Comparison of ENCODE assay signal across 17 cellular contexts in the genomic region with DNA sequence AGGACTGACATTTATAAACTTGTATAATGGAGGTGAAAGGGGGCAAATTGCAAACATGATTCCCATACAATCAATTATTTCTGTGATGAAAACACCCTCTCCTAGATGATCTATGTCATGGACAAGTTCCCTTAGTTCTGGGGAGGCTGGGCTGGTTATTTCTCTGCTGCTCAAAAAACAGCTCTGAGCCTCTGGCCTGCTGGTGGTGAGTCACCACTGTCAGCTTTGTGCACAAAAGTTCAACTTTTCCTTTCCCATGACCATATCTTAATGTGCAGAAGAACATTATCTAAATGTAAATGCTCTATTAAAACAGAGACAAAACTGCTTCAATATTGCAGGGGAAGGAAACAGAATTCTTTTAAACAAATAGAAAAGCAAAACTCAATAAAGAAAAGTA.
A peak's percentile ranks its signal among the peaks of the same experiment; 100 is the strongest.
DNase-seq lines count a peak whose midpoint lies in the region; ATAC-seq and TF ChIP-seq lines count a peak whose summit lies in the region.
"Had no signal": no experiment of that assay in that cellular context is flagged by ENCODE, and none has a peak within 500 bp of the region (broad histone marks: within the 10 kb centered on the region; RNA-seq: fewer than 3 reads in every experiment).

No MANE protein-coding gene starts in this region.

- H3K27ac ChIP-seq in breast epithelium (no peak overlapping the region), smooth muscle cell (ENCODE audit: low read depth) (peak overlapping the region; percentile 78)
- H3K27ac ChIP-seq: ascending aorta, pancreas, upper lobe of right lung had no signal

- intact Hi-C loops in MCF 10A (cut with micrococcal nuclease) (no loop called here), breast epithelium (cut with DNase I; ENCODE audit: low total_unique reads) (no loop called here)

- H3K36me3 Mint-ChIP-seq in MCF 10A (ENCODE audit: insufficient read depth, unreplicated experiment), result no peaks in the 10 kb centered on the region
- H3K36me3 Mint-ChIP-seq in stimulated activated naive B cell treated with anti-CD40 and anti-IgM and Interleukin-4, amounts not matched to agents 10 μg/mL and 1 μg/mL and 100 μg/mL, for 72 hours, result no peaks in the 10 kb centered on the region

- H3K4me3 ChIP-seq in breast epithelium, result no peak overlapping the region
- H3K4me3 ChIP-seq in smooth muscle cell, result no peak overlapping the region
- H3K4me3 ChIP-seq: ascending aorta, GM12878, GM23338, pancreas, upper lobe of right lung had no signal

- H3K36me3 ChIP-seq in breast epithelium (no peaks in the 10 kb centered on the region), smooth muscle cell (ENCODE audit: low read depth) (no peaks in the 10 kb centered on the region)
- H3K36me3 ChIP-seq: ascending aorta, pancreas, upper lobe of right lung had no signal

- H4K20me1 ChIP-seq in smooth muscle cell (ENCODE audit: low read depth), result no peaks in the 10 kb centered on the region

- H3K4me3 Mint-ChIP-seq in MCF 10A (ENCODE audit: unreplicated experiment), result no peak overlapping the region
- no peak overlapping the region for H3K4me3 Mint-ChIP-seq in stimulated activated naive B cell treated with anti-CD40 and anti-IgM and Interleukin-4, amounts not matched to agents 10 μg/mL and 1 μg/mL and 100 μg/mL, for 72 hours
- H3K4me3 Mint-ChIP-seq: endodermal cell, GM23338 had no signal

- no peaks in the 10 kb centered on the region for H3K27me3 Mint-ChIP-seq in MCF 10A (ENCODE audit: insufficient read depth, unreplicated experiment)
- no peaks in the 10 kb centered on the region for H3K27me3 Mint-ChIP-seq in stimulated activated naive B cell treated with anti-CD40 and anti-IgM and Interleukin-4, amounts not matched to agents 10 μg/mL and 1 μg/mL and 100 μg/mL, for 72 hours

- no peaks in the 10 kb centered on the region for H3K79me2 ChIP-seq in smooth muscle cell (ENCODE audit: low read depth)

- H3K27ac Mint-ChIP-seq in MCF 10A (ENCODE audit: low read depth, unreplicated experiment), result no peak overlapping the region
- H3K27ac Mint-ChIP-seq in stimulated activated naive B cell treated with anti-CD40 and anti-IgM and Interleukin-4, amounts not matched to agents 10 μg/mL and 1 μg/mL and 100 μg/mL, for 72 hours, result no peak overlapping the region
- H3K27ac Mint-ChIP-seq: endodermal cell, GM23338 had no signal

- no peaks in the 10 kb centered on the region for H3K9me3 Mint-ChIP-seq in MCF 10A (ENCODE audit: unreplicated experiment)
- no peaks in the 10 kb centered on the region for H3K9me3 Mint-ChIP-seq in stimulated activated naive B cell treated with anti-CD40 and anti-IgM and Interleukin-4, amounts not matched to agents 10 μg/mL and 1 μg/mL and 100 μg/mL, for 72 hours
- H3K9me3 Mint-ChIP-seq: endodermal cell, GM23338 had no signal

- peak overlapping the region; percentile 44 for H3K4me2 ChIP-seq in smooth muscle cell
- H3K4me2 ChIP-seq: GM23338 had no signal

- H3F3A ChIP-seq in smooth muscle cell (ENCODE audit: low read depth), result peaks cover 26% of the 10 kb centered on the region

- no peaks in the 10 kb centered on the region for H3K4me1 Mint-ChIP-seq in MCF 10A (ENCODE audit: insufficient read depth, unreplicated experiment)
- no peaks in the 10 kb centered on the region for H3K4me1 Mint-ChIP-seq in stimulated activated naive B cell treated with anti-CD40 and anti-IgM and Interleukin-4, amounts not matched to agents 10 μg/mL and 1 μg/mL and 100 μg/mL, for 72 hours

- peak overlapping the region; percentile 55 for H2AFZ ChIP-seq in smooth muscle cell (ENCODE audit: low read depth)

- TF ChIP-seq CTCF in MCF 10A (IDR thresholded peaks at IDR 0.05; ENCODE audit: unreplicated experiment) (no peak), breast epithelium (IDR thresholded peaks at IDR 0.05) (no peak), smooth muscle cell (IDR thresholded peaks at IDR 0.05; ENCODE audit: borderline replicate concordance, insufficient read depth, poor library complexity, severe bottlenecking) (no peak)

- H3K4me1 ChIP-seq in breast epithelium (no peaks in the 10 kb centered on the region), smooth muscle cell (ENCODE audit: low read depth) (peaks cover 12% of the 10 kb centered on the region)
- H3K4me1 ChIP-seq: ascending aorta, pancreas, upper lobe of right lung had no signal

- ATAC-seq in SK-N-SH treated with all-trans-retinoic acid at 6 μM for 48 hours (peak; percentile 85), GM18870 (IDR thresholded peaks at IDR 0.05; ENCODE audit: unreplicated experiment) (no peak)
- ATAC-seq in stimulated activated naive B cell treated with anti-CD40 and anti-IgM and Interleukin-4, amounts not matched to agents 10 μg/mL and 1 μg/mL and 100 μg/mL, for 72 hours (replicated peaks), result no peak
- ATAC-seq: GM12878, GM23338, upper lobe of right lung had no signal

- POLR2A ChIA-PET in MCF 10A (lab: Yijun Ruan, JAX), result interaction anchor here (0.6 to 2.0 kb wide), 3 partner anchors 9 to 26 kb away, joined by 3 to 10 read pairs (median 4); no protein-coding TSS in a partner anchor

- no peak for TF ChIP-seq POLR2A in breast epithelium (IDR thresholded peaks at IDR 0.05)

- H3K27me3 ChIP-seq in breast epithelium (no peaks in the 10 kb centered on the region), smooth muscle cell (ENCODE audit: low read depth) (no peaks in the 10 kb centered on the region)
- H3K27me3 ChIP-seq: ascending aorta, pancreas, upper lobe of right lung had no signal

- H3K9me3 ChIP-seq in breast epithelium, result no peaks in the 10 kb centered on the region
- H3K9me3 ChIP-seq in smooth muscle cell (replicated peaks; ENCODE audit: low read depth), result no peaks in the 10 kb centered on the region
- H3K9me3 ChIP-seq: ascending aorta, pancreas, upper lobe of right lung had no signal

- no peak overlapping the region for H3K9ac ChIP-seq in smooth muscle cell (ENCODE audit: low read depth)

- peak; percentile 35 for DNase-seq in MCF 10A (ENCODE audit: unreplicated experiment)
- DNase-seq in breast epithelium (ENCODE audit: low spot score in 2 of 2), result no peak
- DNase-seq in fibroblast of gingiva (ENCODE audit: low read depth), result peak; percentile 18
- DNase-seq in smooth muscle cell (lab: John Stamatoyannopoulos, UW; ENCODE audit: unreplicated experiment), result no peak
- no peak for DNase-seq in iPS-NIHi7 (ENCODE audit: extremely low spot score)
- no peak for DNase-seq in stimulated activated naive B cell treated with anti-CD40 and anti-IgM and Interleukin-4, amounts not matched to agents 10 μg/mL and 1 μg/mL and 100 μg/mL, for 72 hours
- DNase-seq: endodermal cell, mesendoderm, NCI-H2029 treated with DMSO at 0.1 percent for 48 hours, NCI-H82, pancreas, upper lobe of right lung had no signal

- no TSS peak for BruUV-seq in MCF 10A (replicated peaks; lab: Mats Ljungman, UMichigan)

- CTCF ChIA-PET in MCF 10A (lab: Yijun Ruan, JAX), result interaction anchor here (1.3 kb wide), 1 partner anchor 246 kb away, joined by 3 read pairs; no protein-coding TSS in a partner anchor

TF ChIP-seq in SK-N-SH treated with all-trans-retinoic acid at 6 μM for 48 hours, 23 proteins besides CTCF, POLR2A, EP300 and RAD21:
- no peak for TF ChIP-seq ESRRG (CRISPR knock-in tag; IDR thresholded peaks at IDR 0.05)
- no peak for TF ChIP-seq ZNF70 (CRISPR knock-in tag; IDR thresholded peaks at IDR 0.05)
- no peak for TF ChIP-seq ZNF565 (CRISPR knock-in tag; conservative IDR thresholded peaks at IDR 0.05; ENCODE audit: low read depth)
- no peak for TF ChIP-seq OSR1 (CRISPR knock-in tag; IDR thresholded peaks at IDR 0.05)
- no peak for TF ChIP-seq PPARA (CRISPR knock-in tag; IDR thresholded peaks at IDR 0.05; ENCODE audit: borderline replicate concordance)
- TF ChIP-seq, protein P1, sequence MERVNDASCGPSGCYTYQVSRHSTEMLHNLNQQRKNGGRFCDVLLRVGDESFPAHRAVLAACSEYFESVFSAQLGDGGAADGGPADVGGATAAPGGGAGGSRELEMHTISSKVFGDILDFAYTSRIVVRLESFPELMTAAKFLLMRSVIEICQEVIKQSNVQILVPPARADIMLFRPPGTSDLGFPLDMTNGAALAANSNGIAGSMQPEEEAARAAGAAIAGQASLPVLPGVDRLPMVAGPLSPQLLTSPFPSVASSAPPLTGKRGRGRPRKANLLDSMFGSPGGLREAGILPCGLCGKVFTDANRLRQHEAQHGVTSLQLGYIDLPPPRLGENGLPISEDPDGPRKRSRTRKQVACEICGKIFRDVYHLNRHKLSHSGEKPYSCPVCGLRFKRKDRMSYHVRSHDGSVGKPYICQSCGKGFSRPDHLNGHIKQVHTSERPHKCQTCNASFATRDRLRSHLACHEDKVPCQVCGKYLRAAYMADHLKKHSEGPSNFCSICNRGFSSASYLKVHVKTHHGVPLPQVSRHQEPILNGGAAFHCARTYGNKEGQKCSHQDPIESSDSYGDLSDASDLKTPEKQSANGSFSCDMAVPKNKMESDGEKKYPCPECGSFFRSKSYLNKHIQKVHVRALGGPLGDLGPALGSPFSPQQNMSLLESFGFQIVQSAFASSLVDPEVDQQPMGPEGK (CRISPR knock-in tag; IDR thresholded peaks at IDR 0.05; ENCODE audit: borderline replicate concordance), result no peak
- no peak for TF ChIP-seq ARNTL (CRISPR knock-in tag; IDR thresholded peaks at IDR 0.05; ENCODE audit: borderline replicate concordance, low read depth)
- no peak for TF ChIP-seq SNAI2 (CRISPR knock-in tag; IDR thresholded peaks at IDR 0.05)
- TF ChIP-seq CSDC2 (CRISPR knock-in tag; IDR thresholded peaks at IDR 0.05), result no peak
- TF ChIP-seq ZNF8 (CRISPR knock-in tag; IDR thresholded peaks at IDR 0.05), result no peak
- no peak for TF ChIP-seq BACH2 (CRISPR knock-in tag; IDR thresholded peaks at IDR 0.05; ENCODE audit: borderline replicate concordance)

Comparison
In these comparisons a context has a peak if more than half of its experiments do, and no peak if none do; other contexts are left out.
1. DNase-seq: peak in MCF 10A (single experiment) and fibroblast of gingiva (single experiment); none in breast epithelium (0 of 2), smooth muscle cell (single experiment), iPS-NIHi7 (single experiment) and stimulated activated naive B cell treated with anti-CD40 and anti-IgM and Interleukin-4, amounts not matched to agents 10 μg/mL and 1 μg/mL and 100 μg/mL, for 72 hours (single experiment).